8 cellular contexts compared by ENCODE assay signal in the genomic region with DNA sequence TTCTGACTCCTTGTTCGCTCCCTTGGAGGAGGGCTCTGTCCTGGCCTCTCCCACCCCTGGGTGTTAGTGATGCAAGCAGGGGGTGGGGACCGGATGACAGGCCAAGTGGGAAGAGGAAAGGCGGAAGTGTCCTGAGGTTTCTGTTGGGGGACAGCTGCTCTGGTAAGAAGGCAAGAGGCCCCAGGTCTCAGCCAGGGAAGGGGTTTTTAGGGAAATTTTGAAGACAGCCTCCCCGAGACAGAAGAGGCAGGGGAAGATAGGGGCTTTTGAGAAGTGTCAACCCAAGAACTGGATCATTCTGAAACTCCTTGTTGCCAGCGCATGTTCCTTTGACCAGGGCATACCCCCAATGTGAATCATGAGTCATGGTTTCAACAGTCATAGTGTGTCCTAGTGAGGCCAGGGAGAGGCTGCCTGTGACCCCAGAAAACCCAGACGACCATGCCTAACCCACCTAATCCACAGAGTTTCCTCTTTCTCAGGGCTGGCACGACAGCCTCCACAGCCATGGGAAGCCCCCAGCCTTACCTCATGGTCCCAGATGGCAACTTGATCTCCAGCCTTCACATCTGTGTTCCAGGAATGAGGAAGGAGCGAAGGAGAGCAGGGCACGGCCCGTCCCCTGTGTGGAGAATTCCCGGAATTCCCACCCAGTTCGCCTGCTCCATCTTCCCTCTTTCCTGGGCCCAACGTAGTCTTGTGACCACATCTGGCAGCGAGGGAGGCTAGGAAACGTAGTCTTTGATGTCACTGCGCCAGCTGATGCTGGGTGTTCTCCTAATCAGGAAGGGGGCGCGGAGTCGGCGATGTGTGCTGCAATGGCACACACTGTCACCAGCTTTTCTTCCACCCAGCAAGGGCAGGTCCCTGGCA. TPM values are rescaled to one million over a fixed set of nuclear protein-coding genes. Genes with fewer than 3 reads are reported as not detected.
A peak's percentile ranks its signal among the peaks of the same experiment; 100 is the strongest.
DNase-seq lines count a peak whose midpoint lies in the region; ATAC-seq lines count a peak whose summit lies in the region.

No MANE protein-coding gene starts in this region.

- H3K27me3 Mint-ChIP-seq in dendritic cell treated with granulocyte-macrophage colony-stimulating factor and Interleukin-4, amounts not matched to agents 40 ng/mL and 50 ng/mL, for 4 days, result no peaks in the 10 kb centered on the region

- H3K4me1 Mint-ChIP-seq in dendritic cell treated with granulocyte-macrophage colony-stimulating factor and Interleukin-4, amounts not matched to agents 40 ng/mL and 50 ng/mL, for 4 days (ENCODE audit: low read depth), result peaks cover 86% of the 10 kb centered on the region

- H3K4me3 Mint-ChIP-seq in dendritic cell treated with granulocyte-macrophage colony-stimulating factor and Interleukin-4, amounts not matched to agents 40 ng/mL and 50 ng/mL, for 4 days, result peak overlapping the region; percentile 52

- H3K27ac Mint-ChIP-seq in dendritic cell treated with granulocyte-macrophage colony-stimulating factor and Interleukin-4, amounts not matched to agents 40 ng/mL and 50 ng/mL, for 4 days, result peak overlapping the region; percentile 90

- peak; percentile 86 for DNase-seq in Caki2 (ENCODE audit: low read depth)
- peak; percentile 74 for DNase-seq in stimulated activated naive CD8-positive, alpha-beta T cell treated with anti-CD3 and anti-CD28 coated beads, Interleukin-15, Interleukin-2, amounts not matched to agents 100 U/mL and 50 U/mL, for 24 hours
- no peak for DNase-seq in medulla oblongata (ENCODE audit: extremely low spot score)
- no peak for DNase-seq in epidermal melanocyte (ENCODE audit: insufficient read length, low spot score)
- DNase-seq in DMS79 (lab: John Stamatoyannopoulos, UW), result no peak

- in situ Hi-C loops in Caki2 (cut with HindIII; ENCODE audit: low pct_unique_long_range_greater_than_20kb, low sequenced_read_pairs), result no loop called here

- intact Hi-C loops in dendritic cell treated with granulocyte-macrophage colony-stimulating factor and Interleukin-4, amounts not matched to agents 40 ng/mL and 50 ng/mL, for 4 days (cut with micrococcal nuclease), result no loop called here

- H3K9me3 Mint-ChIP-seq in dendritic cell treated with granulocyte-macrophage colony-stimulating factor and Interleukin-4, amounts not matched to agents 40 ng/mL and 50 ng/mL, for 4 days, result no peaks in the 10 kb centered on the region

- peaks cover 1% of the 10 kb centered on the region for H3K36me3 Mint-ChIP-seq in dendritic cell treated with granulocyte-macrophage colony-stimulating factor and Interleukin-4, amounts not matched to agents 40 ng/mL and 50 ng/mL, for 4 days (ENCODE audit: low read depth)

- ATAC-seq in GM19467 (IDR thresholded peaks at IDR 0.05; ENCODE audit: unreplicated experiment), result peak; percentile 29
- peak; percentile 49 for ATAC-seq in HG03571 (IDR thresholded peaks at IDR 0.05; ENCODE audit: unreplicated experiment)
- peak; percentile 70 for ATAC-seq in stimulated activated naive CD8-positive, alpha-beta T cell treated with anti-CD3 and anti-CD28 coated beads, Interleukin-15, Interleukin-2, amounts not matched to agents 100 U/mL and 50 U/mL, for 24 hours

RNA-seq across cellular contexts. Expression of gene GPR132, which starts 4.9 kb away (rescaled TPM):
- 0.71 TPM in 1 of 2 replicates, not detected in the other for total RNA-seq in Caki2 (2014; rRNA removed; shearing (Covaris generic); ENCODE audit: low replicate concordance)

RNA-seq across cellular contexts. Expression of gene CDCA4, which starts 49.2 kb away (rescaled TPM):
- total RNA-seq in Caki2 (2014; rRNA removed; shearing (Covaris generic); ENCODE audit: low replicate concordance), result 30.3 and 36.6 TPM in 2 replicates

Comparison
In these comparisons a context has a peak if more than half of its experiments do, and no peak if none do; other contexts are left out.
1. DNase-seq: peak in Caki2 (single experiment) and stimulated activated naive CD8-positive, alpha-beta T cell treated with anti-CD3 and anti-CD28 coated beads, Interleukin-15, Interleukin-2, amounts not matched to agents 100 U/mL and 50 U/mL, for 24 hours (single experiment); none in medulla oblongata (single experiment), epidermal melanocyte (single experiment) and DMS79 (single experiment).
2. Peak in every context shown above with its lines, with median percentiles within 50 percentile points of each other: ATAC-seq.